19 cellular contexts compared by ENCODE assay signal in the genomic region with DNA sequence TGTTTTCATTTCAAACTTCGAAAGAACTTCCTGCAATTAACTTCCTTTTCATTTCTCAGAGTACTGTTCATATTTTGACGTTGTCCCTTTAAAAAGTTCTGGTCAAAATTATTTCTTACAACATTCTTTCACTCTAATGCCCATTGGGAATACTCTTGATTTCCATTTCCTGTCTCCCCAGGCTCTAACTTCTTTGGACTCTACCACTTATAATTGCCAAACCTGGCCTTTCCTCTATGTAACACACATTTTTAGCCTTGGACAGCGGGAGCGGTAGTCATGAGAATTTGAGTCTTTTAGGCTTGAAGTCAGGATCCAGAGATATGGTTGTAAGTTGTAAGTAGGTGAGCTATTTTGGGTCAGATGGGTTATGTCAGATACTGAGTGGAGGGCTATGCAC.
"Had no signal": no experiment of that assay in that cellular context is flagged by ENCODE, and none has a peak within 500 bp of the region (broad histone marks: within the 10 kb centered on the region; RNA-seq: fewer than 3 reads in every experiment).

No MANE protein-coding gene starts in this region.

- H3K9me3 ChIP-seq: transverse colon, uterus had no signal

- H3K27ac Mint-ChIP-seq: activated T-cell treated with anti-CD3 and anti-CD28 coated beads, Interleukin-2, amount 50 U/mL, for 72 hours; mesothelial cell of epicardium; natural killer cell treated with Interleukin-12 subunit alpha and Interleukin-12 subunit beta and Interleukin-15 and Interleukin-18, amount 100 ng/mL, for 72 hours had no signal

- H3K36me3 ChIP-seq: suprapubic skin, transverse colon, uterus, WERI-Rb-1 had no signal

- H3K4me1 Mint-ChIP-seq: mesothelial cell of epicardium had no signal

- ATAC-seq: activated T-cell treated with anti-CD3 and anti-CD28 coated beads, Interleukin-2, amount 50 U/mL, for 72 hours; left colon; natural killer cell treated with Interleukin-12 subunit alpha and Interleukin-12 subunit beta and Interleukin-15 and Interleukin-18, amount 100 ng/mL, for 72 hours had no signal

- H3K4me1 ChIP-seq: suprapubic skin, transverse colon, uterus had no signal

- H3K4me3 ChIP-seq: dorsolateral prefrontal cortex, hepatocyte, lung, suprapubic skin, transverse colon, uterus had no signal

- H3K27me3 ChIP-seq: hepatocyte, suprapubic skin, transverse colon, uterus had no signal

- H3K4me3 Mint-ChIP-seq: activated T-cell treated with anti-CD3 and anti-CD28 coated beads, Interleukin-2, amount 50 U/mL, for 72 hours; mesothelial cell of epicardium; natural killer cell treated with Interleukin-12 subunit alpha and Interleukin-12 subunit beta and Interleukin-15 and Interleukin-18, amount 100 ng/mL, for 72 hours had no signal

- DNase-seq: activated CD4-positive, alpha-beta T cell treated with anti-CD3 and anti-CD28 coated beads for 1 hour; activated effector memory CD4-positive, alpha-beta T cell treated with anti-CD3 and anti-CD28 coated beads, Interleukin-2, amount 50 U/mL, for 16 hours; activated naive CD4-positive, alpha-beta T cell treated with anti-CD3 and anti-CD28 coated beads, Interleukin-2, amount 50 U/mL, for 16 hours; activated T-cell treated with anti-CD3 and anti-CD28 coated beads, Interleukin-2, amount 50 U/mL, for 72 hours; dorsolateral prefrontal cortex; left colon; stimulated activated CD4-positive, alpha-beta T cell treated with anti-CD3 and anti-CD28 coated beads, Interleukin-2, amount 100 ng/mL, for 24 hours; stimulated activated naive CD4-positive, alpha-beta T cell treated with Interleukin-2 at 50 U/mL for 16 hours; SW 1271; T-helper 2 cell; transverse colon; uterus; WERI-Rb-1 had no signal

- H3K27ac ChIP-seq: dorsolateral prefrontal cortex, epithelial cell of prostate, hepatocyte, suprapubic skin, transverse colon, uterus, WERI-Rb-1 had no signal
